2 cellular contexts compared by ENCODE assay signal in the genomic region with DNA sequence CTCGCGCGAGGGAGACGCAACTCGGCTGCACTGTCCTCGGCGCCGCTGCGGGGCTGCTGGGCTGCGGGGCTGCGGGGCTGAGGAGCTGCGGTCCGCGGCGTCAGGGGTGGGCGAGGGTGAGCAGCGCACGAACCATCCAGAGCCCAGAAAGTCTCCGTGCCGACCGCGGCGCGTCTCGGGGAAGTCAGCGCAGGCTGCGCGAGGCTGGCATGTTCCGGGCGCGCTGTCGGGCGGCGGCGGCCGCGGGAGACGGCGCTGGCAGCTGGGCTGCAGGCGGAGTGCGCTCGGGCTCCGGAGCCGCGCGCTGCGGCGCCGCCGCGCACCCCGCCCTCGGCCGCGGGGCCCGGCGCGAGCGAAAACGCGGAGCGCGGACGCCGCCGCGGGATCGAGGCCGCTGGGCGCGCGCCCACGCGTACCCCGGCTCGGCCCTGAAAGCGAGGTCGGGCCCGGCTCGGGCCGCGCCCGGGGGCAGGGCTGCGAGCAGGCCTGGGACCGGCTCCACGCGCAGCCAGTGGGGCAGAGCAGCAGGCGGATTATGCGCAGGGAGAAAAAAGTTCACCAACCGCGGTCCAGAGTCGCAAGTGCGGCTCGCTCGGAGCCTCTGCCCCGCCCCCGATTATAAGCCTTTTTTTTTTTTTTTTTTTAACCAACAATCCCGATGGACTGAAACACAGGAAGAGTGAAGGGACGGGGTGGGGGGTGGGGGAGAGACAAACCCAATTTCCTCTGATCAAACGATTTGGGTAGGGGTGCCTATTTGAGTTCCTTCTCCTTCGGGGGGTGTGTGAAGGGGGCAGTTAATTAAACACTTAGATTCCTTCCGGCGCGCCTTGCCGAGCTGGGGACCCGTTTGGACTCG.
TF ChIP-seq lines count a peak whose summit lies in the region.

A gene (minus strand): TSS at position 282 of the 859 bp plus-strand sequence. CDS start 117,230 bp downstream, outside the sequence.

TF ChIP-seq in IMR-90, 13 proteins besides CTCF, POLR2A, EP300 and RAD21:
- no peak for TF ChIP-seq RFX5 (IDR thresholded peaks at IDR 0.05; ENCODE audit: low read depth, low read length)
- TF ChIP-seq NFE2L2 (IDR thresholded peaks at IDR 0.05; ENCODE audit: low read depth, low read length) = no peak
- peak; percentile 91; the same call in 1 of the 2 replicates for TF ChIP-seq MAZ (IDR thresholded peaks at IDR 0.05; ENCODE audit: borderline replicate concordance, low read depth, low read length)
- TF ChIP-seq CHD1 (IDR thresholded peaks at IDR 0.05; ENCODE audit: low read depth, low read length) = no peak
- TF ChIP-seq MXI1 (IDR thresholded peaks at IDR 0.05; ENCODE audit: borderline replicate concordance, low read depth, low read length) = peak; percentile 60; the same call in 1 of the 2 replicates
- no peak for TF ChIP-seq BHLHE40 (IDR thresholded peaks at IDR 0.05; ENCODE audit: low read depth, low read length)

TF ChIP-seq in WTC11, 78 proteins besides CTCF, POLR2A, EP300 and RAD21:
- TF ChIP-seq FOXP1 (CRISPR knock-in tag; IDR thresholded peaks at IDR 0.05; ENCODE audit: borderline replicate concordance) (peak; percentile 17; the same call in 1 of the 2 replicates), JUN (CRISPR knock-in tag; IDR thresholded peaks at IDR 0.05) (0 out of 2 replicates have a peak, but pooled peaks have one; percentile 6), CBFB (CRISPR knock-in tag; IDR thresholded peaks at IDR 0.05; ENCODE audit: low read depth) (0 out of 2 replicates have a peak, but pooled peaks have one; percentile 32), ELF4 (CRISPR knock-in tag; IDR thresholded peaks at IDR 0.05; ENCODE audit: low read depth) (0 out of 2 replicates have a peak, but pooled peaks have one; percentile 23), MYBL2 (CRISPR knock-in tag; IDR thresholded peaks at IDR 0.05) (no peak), RELA (CRISPR knock-in tag; IDR thresholded peaks at IDR 0.05; ENCODE audit: borderline replicate concordance) (peak; percentile 41; the same call in 1 of the 2 replicates)
- TF ChIP-seq, protein P1, sequence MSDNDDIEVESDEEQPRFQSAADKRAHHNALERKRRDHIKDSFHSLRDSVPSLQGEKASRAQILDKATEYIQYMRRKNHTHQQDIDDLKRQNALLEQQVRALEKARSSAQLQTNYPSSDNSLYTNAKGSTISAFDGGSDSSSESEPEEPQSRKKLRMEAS (CRISPR knock-in tag; IDR thresholded peaks at IDR 0.05) = peak; percentile 30; the same call in 1 of the 2 replicates
- TF ChIP-seq, protein P2, sequence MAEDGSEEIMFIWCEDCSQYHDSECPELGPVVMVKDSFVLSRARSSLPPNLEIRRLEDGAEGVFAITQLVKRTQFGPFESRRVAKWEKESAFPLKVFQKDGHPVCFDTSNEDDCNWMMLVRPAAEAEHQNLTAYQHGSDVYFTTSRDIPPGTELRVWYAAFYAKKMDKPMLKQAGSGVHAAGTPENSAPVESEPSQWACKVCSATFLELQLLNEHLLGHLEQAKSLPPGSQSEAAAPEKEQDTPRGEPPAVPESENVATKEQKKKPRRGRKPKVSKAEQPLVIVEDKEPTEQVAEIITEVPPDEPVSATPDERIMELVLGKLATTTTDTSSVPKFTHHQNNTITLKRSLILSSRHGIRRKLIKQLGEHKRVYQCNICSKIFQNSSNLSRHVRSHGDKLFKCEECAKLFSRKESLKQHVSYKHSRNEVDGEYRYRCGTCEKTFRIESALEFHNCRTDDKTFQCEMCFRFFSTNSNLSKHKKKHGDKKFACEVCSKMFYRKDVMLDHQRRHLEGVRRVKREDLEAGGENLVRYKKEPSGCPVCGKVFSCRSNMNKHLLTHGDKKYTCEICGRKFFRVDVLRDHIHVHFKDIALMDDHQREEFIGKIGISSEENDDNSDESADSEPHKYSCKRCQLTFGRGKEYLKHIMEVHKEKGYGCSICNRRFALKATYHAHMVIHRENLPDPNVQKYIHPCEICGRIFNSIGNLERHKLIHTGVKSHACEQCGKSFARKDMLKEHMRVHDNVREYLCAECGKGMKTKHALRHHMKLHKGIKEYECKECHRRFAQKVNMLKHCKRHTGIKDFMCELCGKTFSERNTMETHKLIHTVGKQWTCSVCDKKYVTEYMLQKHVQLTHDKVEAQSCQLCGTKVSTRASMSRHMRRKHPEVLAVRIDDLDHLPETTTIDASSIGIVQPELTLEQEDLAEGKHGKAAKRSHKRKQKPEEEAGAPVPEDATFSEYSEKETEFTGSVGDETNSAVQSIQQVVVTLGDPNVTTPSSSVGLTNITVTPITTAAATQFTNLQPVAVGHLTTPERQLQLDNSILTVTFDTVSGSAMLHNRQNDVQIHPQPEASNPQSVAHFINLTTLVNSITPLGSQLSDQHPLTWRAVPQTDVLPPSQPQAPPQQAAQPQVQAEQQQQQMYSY (CRISPR knock-in tag; IDR thresholded peaks at IDR 0.05) = peak; percentile 92
- TF ChIP-seq, protein P3, sequence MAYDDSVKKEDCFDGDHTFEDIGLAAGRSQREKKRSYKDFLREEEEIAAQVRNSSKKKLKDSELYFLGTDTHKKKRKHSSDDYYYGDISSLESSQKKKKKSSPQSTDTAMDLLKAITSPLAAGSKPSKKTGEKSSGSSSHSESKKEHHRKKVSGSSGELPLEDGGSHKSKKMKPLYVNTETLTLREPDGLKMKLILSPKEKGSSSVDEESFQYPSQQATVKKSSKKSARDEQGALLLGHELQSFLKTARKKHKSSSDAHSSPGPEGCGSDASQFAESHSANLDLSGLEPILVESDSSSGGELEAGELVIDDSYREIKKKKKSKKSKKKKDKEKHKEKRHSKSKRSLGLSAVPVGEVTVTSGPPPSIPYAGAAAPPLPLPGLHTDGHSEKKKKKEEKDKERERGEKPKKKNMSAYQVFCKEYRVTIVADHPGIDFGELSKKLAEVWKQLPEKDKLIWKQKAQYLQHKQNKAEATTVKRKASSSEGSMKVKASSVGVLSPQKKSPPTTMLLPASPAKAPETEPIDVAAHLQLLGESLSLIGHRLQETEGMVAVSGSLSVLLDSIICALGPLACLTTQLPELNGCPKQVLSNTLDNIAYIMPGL (CRISPR knock-in tag; IDR thresholded peaks at IDR 0.05) = peak; percentile 79; the same call in 1 of the 2 replicates
- TF ChIP-seq, protein P4, sequence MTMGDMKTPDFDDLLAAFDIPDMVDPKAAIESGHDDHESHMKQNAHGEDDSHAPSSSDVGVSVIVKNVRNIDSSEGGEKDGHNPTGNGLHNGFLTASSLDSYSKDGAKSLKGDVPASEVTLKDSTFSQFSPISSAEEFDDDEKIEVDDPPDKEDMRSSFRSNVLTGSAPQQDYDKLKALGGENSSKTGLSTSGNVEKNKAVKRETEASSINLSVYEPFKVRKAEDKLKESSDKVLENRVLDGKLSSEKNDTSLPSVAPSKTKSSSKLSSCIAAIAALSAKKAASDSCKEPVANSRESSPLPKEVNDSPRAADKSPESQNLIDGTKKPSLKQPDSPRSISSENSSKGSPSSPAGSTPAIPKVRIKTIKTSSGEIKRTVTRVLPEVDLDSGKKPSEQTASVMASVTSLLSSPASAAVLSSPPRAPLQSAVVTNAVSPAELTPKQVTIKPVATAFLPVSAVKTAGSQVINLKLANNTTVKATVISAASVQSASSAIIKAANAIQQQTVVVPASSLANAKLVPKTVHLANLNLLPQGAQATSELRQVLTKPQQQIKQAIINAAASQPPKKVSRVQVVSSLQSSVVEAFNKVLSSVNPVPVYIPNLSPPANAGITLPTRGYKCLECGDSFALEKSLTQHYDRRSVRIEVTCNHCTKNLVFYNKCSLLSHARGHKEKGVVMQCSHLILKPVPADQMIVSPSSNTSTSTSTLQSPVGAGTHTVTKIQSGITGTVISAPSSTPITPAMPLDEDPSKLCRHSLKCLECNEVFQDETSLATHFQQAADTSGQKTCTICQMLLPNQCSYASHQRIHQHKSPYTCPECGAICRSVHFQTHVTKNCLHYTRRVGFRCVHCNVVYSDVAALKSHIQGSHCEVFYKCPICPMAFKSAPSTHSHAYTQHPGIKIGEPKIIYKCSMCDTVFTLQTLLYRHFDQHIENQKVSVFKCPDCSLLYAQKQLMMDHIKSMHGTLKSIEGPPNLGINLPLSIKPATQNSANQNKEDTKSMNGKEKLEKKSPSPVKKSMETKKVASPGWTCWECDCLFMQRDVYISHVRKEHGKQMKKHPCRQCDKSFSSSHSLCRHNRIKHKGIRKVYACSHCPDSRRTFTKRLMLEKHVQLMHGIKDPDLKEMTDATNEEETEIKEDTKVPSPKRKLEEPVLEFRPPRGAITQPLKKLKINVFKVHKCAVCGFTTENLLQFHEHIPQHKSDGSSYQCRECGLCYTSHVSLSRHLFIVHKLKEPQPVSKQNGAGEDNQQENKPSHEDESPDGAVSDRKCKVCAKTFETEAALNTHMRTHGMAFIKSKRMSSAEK (CRISPR knock-in tag; IDR thresholded peaks at IDR 0.05; ENCODE audit: borderline replicate concordance) = no peak
- TF ChIP-seq, protein P5, sequence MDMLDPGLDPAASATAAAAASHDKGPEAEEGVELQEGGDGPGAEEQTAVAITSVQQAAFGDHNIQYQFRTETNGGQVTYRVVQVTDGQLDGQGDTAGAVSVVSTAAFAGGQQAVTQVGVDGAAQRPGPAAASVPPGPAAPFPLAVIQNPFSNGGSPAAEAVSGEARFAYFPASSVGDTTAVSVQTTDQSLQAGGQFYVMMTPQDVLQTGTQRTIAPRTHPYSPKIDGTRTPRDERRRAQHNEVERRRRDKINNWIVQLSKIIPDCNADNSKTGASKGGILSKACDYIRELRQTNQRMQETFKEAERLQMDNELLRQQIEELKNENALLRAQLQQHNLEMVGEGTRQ (CRISPR knock-in tag; IDR thresholded peaks at IDR 0.05) = no peak
- TF ChIP-seq, protein P6, sequence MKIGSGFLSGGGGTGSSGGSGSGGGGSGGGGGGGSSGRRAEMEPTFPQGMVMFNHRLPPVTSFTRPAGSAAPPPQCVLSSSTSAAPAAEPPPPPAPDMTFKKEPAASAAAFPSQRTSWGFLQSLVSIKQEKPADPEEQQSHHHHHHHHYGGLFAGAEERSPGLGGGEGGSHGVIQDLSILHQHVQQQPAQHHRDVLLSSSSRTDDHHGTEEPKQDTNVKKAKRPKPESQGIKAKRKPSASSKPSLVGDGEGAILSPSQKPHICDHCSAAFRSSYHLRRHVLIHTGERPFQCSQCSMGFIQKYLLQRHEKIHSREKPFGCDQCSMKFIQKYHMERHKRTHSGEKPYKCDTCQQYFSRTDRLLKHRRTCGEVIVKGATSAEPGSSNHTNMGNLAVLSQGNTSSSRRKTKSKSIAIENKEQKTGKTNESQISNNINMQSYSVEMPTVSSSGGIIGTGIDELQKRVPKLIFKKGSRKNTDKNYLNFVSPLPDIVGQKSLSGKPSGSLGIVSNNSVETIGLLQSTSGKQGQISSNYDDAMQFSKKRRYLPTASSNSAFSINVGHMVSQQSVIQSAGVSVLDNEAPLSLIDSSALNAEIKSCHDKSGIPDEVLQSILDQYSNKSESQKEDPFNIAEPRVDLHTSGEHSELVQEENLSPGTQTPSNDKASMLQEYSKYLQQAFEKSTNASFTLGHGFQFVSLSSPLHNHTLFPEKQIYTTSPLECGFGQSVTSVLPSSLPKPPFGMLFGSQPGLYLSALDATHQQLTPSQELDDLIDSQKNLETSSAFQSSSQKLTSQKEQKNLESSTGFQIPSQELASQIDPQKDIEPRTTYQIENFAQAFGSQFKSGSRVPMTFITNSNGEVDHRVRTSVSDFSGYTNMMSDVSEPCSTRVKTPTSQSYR (CRISPR knock-in tag; IDR thresholded peaks at IDR 0.05) = no peak
